Comparison of ENCODE assay signal across 10 cellular contexts in the genomic region with DNA sequence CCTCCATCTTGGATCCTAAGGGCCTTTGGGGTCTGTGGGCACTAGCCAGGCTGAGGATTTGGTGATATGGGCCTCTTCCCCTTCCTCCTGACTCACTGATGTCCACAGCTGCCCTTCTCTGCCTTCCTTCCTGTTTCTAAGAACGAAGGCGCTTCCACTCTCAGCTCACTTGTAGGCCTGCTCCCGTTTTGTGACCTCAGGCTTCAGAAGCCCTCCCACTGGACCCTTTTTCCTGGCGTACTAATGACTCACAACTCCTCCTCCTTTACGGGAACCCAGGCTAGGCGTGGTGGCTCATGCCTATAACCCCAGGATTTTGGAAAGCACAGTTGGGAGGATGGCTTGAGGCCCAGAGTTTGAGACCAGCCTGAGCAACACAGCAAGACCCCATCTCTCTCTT. TPM values are rescaled to one million over a fixed set of nuclear protein-coding genes. Genes with fewer than 3 reads are reported as not detected.
DNase-seq lines count a peak whose midpoint lies in the region; ATAC-seq, FAIRE-seq and TF ChIP-seq lines count a peak whose summit lies in the region.
"Had no signal": no experiment of that assay in that cellular context is flagged by ENCODE, and none has a peak within 500 bp of the region (broad histone marks: within the 10 kb centered on the region; RNA-seq: fewer than 3 reads in every experiment).

No MANE protein-coding gene starts in this region.

- no peak overlapping the region for H3T11ph ChIP-seq in H9 (ENCODE audit: low read length)

- peaks cover 32 to 99% (median 67%) of the 10 kb centered on the region in 4 donors for H3K36me3 ChIP-seq in sigmoid colon

- H3K27me3 Mint-ChIP-seq in H9 (ENCODE audit: low read depth) (no peaks in the 10 kb centered on the region), activated B cell treated with CpG ODN at 0.5 μM for 24 hours (no peaks in the 10 kb centered on the region)
- H3K27me3 Mint-ChIP-seq: brain had no signal

- no peak overlapping the region for H2AFZ ChIP-seq in H9 (ENCODE audit: low read length)

- H3K27ac ChIP-seq in H9 (ENCODE audit: insufficient read length, low read depth, low read length) (no peak overlapping the region), sigmoid colon (peak overlapping the region; percentile 46 to 73 (median 62))

- H2BK15ac ChIP-seq in H9 (ENCODE audit: low read depth, low read length) = no peak overlapping the region

- ATAC-seq in activated B cell treated with CpG ODN at 0.5 μM for 24 hours (ENCODE audit: low read depth) (no peak), Right ventricle myocardium inferior (peak; percentile 44), GM18858 (IDR thresholded peaks at IDR 0.05; ENCODE audit: unreplicated experiment) (no peak)
- ATAC-seq: Panc1 had no signal

- CTCF ChIA-PET in activated B cell treated with CpG ODN at 0.5 μM for 24 hours (lab: Charles Lee) = interaction anchor here (1.6 kb wide), 1 partner anchor 64 kb away, joined by 5 read pairs; no protein-coding TSS in a partner anchor

- H4K5ac ChIP-seq in H9 (ENCODE audit: insufficient read length, low read depth, low read length) = no peak overlapping the region

- no peak overlapping the region for H4K91ac ChIP-seq in H9 (ENCODE audit: insufficient read length, low read depth, low read length)

- no peak overlapping the region for H2BK5ac ChIP-seq in H9 (ENCODE audit: insufficient read length, low read length)

- no peak for TF ChIP-seq POLR2A in sigmoid colon (IDR thresholded peaks at IDR 0.05)

- no peak overlapping the region for H3K4me3 Mint-ChIP-seq in H9
- H3K4me3 Mint-ChIP-seq in activated B cell treated with CpG ODN at 0.5 μM for 24 hours = no peak overlapping the region
- H3K4me3 Mint-ChIP-seq: brain had no signal

- intact Hi-C loops in activated B cell treated with CpG ODN at 0.5 μM for 24 hours (cut with micrococcal nuclease) = no loop called here
- intact Hi-C loops in Right ventricle myocardium inferior (cut with DNase I) = no loop called here
- intact Hi-C loops in sigmoid colon (cut with DNase I) = no loop called here

- H3K4ac ChIP-seq in H9 (ENCODE audit: low read depth, low read length) = no peak overlapping the region

- no peak overlapping the region for H3K9ac ChIP-seq in H9 (ENCODE audit: extremely low read depth, insufficient read length, low read length)

- H3K4me1 Mint-ChIP-seq in H9 = no peaks in the 10 kb centered on the region
- H3K4me1 Mint-ChIP-seq in activated B cell treated with CpG ODN at 0.5 μM for 24 hours = peaks cover 60% of the 10 kb centered on the region
- H3K4me1 Mint-ChIP-seq: brain had no signal

- no peak overlapping the region for H2BK20ac ChIP-seq in H9 (ENCODE audit: low read depth, low read length, poor library complexity, severe bottlenecking)

- H3K36me3 Mint-ChIP-seq in H9 (ENCODE audit: insufficient read depth in 1 of 3, low read depth in 3 of 3) (peaks cover 27 to 85% (median 74%) of the 10 kb centered on the region in 3 experiments; a peak in 6 of 7 replicates), activated B cell treated with CpG ODN at 0.5 μM for 24 hours (ENCODE audit: low read depth) (peaks cover 74% of the 10 kb centered on the region)

- no peak overlapping the region for H3K18ac ChIP-seq in H9 (ENCODE audit: insufficient read length, low read depth, low read length)

- H3K9me3 ChIP-seq in H9 (ENCODE audit: control insufficient read depth, low read depth, low read length) = no peaks in the 10 kb centered on the region
- H3K9me3 ChIP-seq in sigmoid colon = no peaks in the 10 kb centered on the region

- no peak for DNase-seq in H9
- DNase-seq in activated B cell treated with CpG ODN at 0.5 μM for 24 hours = no peak
- no peak for DNase-seq in Right ventricle myocardium inferior (ENCODE audit: missing footprints)
- peak; percentile 81 for DNase-seq in sigmoid colon
- no peak for DNase-seq in RCC 7860 (ENCODE audit: low spot score)
- DNase-seq in NCI-H748 (lab: John Stamatoyannopoulos, UW; ENCODE audit: unreplicated experiment) = no peak
- no peak for DNase-seq in NCI-H187 treated with DMSO at 0.1 percent for 48 hours (lab: John Stamatoyannopoulos, UW)

- no peaks in the 10 kb centered on the region for H3K23me2 ChIP-seq in H9 (ENCODE audit: insufficient read length, low read depth, low read length, poor library complexity, severe bottlenecking)

- no peaks in the 10 kb centered on the region for H3K79me2 ChIP-seq in H9 (ENCODE audit: insufficient read depth, low read length)

- no peak overlapping the region for H3K14ac ChIP-seq in H9 (ENCODE audit: insufficient read depth, low read length)

- H3K4me2 ChIP-seq in H9 (ENCODE audit: insufficient read depth, insufficient read length, low read length) = no peak overlapping the region

- no peak for TF ChIP-seq CTCF in H9 (conservative IDR thresholded peaks at IDR 0.05)
- TF ChIP-seq CTCF in activated B cell treated with CpG ODN at 0.5 μM for 24 hours (IDR thresholded peaks at IDR 0.05) = no peak
- no peak for TF ChIP-seq CTCF in sigmoid colon (IDR thresholded peaks at IDR 0.05)

- H4K8ac ChIP-seq in H9 (replicated peaks; ENCODE audit: insufficient read length, low read depth, low read length) = no peak overlapping the region

- H4K20me1 ChIP-seq in H9 (ENCODE audit: control insufficient read depth, insufficient read depth, insufficient read length) = no peaks in the 10 kb centered on the region

- no peak overlapping the region for H2BK120ac ChIP-seq in H9 (ENCODE audit: low read depth, low read length, poor library complexity, severe bottlenecking)

- H2AK5ac ChIP-seq in H9 (ENCODE audit: insufficient read length, low read length) = no peak overlapping the region

- H3K27me3 ChIP-seq in H9 (ENCODE audit: insufficient read depth, low read length) = no peaks in the 10 kb centered on the region
- H3K27me3 ChIP-seq in sigmoid colon = no peaks in the 10 kb centered on the region

- no peak overlapping the region for H3K56ac ChIP-seq in H9 (ENCODE audit: insufficient read length, low read depth, low read length)

- no peaks in the 10 kb centered on the region for H3K79me1 ChIP-seq in H9 (ENCODE audit: insufficient read depth, low read depth, low read length, poor library complexity, severe bottlenecking)

- H3K27ac Mint-ChIP-seq in H9 (peak overlapping the region in 2 of 3 experiments; percentile 16 to 48; a peak in 2 of 7 replicates), activated B cell treated with CpG ODN at 0.5 μM for 24 hours (peak overlapping the region; percentile 65)

- no peak overlapping the region for H3K23ac ChIP-seq in H9 (ENCODE audit: insufficient read length, low read depth, low read length)

- no peak for TF ChIP-seq EP300 in sigmoid colon (IDR thresholded peaks at IDR 0.05)

- H2BK12ac ChIP-seq in H9 (ENCODE audit: insufficient read length, low read depth, low read length) = no peak overlapping the region

- WGBS in H9 (ENCODE audit: extremely low coverage, insufficient read length, low lambda C conversion rate) = no CpG with 5 or more reads among the region's 6 CpGs
- 72 to 74% methylated on average over 6 of the region's 6 CpGs for WGBS in sigmoid colon, 2 donors

- no peaks in the 10 kb centered on the region for H3K9me3 Mint-ChIP-seq in H9
- H3K9me3 Mint-ChIP-seq in activated B cell treated with CpG ODN at 0.5 μM for 24 hours = no peaks in the 10 kb centered on the region

- no peak overlapping the region for H3K4me3 ChIP-seq in sigmoid colon

- H3K4me1 ChIP-seq in H9 (ENCODE audit: insufficient read depth, low read length) (no peaks in the 10 kb centered on the region), sigmoid colon (no peaks in the 10 kb centered on the region)

- FAIRE-seq in RCC 7860 (lab: Jason Lieb, UNC) = no peak

- POLR2A ChIA-PET in activated B cell treated with CpG ODN at 0.5 μM for 24 hours (lab: Charles Lee) = interaction anchor here (0.7 to 2.4 kb wide), 5 partner anchors 17 to 63 kb away, joined by 3 to 5 read pairs (median 3); a partner anchor contains a TSS

RNA-seq across cellular contexts. Expression of a gene that starts 55.6 kb away (rescaled TPM):
- total RNA-seq in H9 (2021) = 32.1 and 32.3 TPM in 2 replicates
- 11.9 and 15.7 TPM in 2 replicates for total RNA-seq in activated B cell treated with CpG ODN at 0.5 μM for 24 hours
- 30.3 TPM for total RNA-seq in Right ventricle myocardium inferior
- 10 to 100 TPM; 14.1 to 35.3 (median 28.9) TPM for total RNA-seq in sigmoid colon
- polyA plus RNA-seq in sigmoid colon = 10 to 100 TPM; 10.8 to 21.8 (median 15.3) TPM
